ENCODE assay signal across 9 cellular contexts in the genomic region with DNA sequence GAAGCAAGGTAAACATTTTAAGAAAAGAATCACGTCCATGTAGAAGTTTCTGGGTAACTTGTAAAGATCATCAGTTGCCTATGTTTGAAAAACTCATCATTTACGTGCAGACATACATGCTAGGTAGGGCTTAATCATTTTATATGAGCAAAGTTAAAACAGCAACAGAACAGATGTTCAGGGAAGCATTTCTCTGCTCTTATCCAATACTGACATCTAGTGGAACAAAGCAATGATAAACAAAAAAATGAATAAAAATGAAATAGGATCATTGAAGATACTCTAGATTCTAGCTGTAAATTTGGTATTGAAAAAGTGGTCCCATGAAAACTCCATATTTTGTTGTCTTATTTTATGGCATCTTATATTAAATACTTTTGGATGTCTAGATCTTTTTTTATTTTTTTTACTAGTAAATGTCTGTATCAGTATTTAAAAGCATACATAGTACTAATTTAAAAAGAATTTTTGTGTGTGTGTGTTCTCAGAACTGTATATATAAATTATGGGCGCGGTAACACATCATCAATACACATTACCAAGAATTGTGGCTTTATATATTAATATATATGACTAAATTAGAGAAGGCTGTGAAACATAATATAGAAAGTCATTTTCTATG.
DNase-seq lines count a peak whose midpoint lies in the region; ATAC-seq, FAIRE-seq and TF ChIP-seq lines count a peak whose summit lies in the region.
"Had no signal": no experiment of that assay in that cellular context is flagged by ENCODE, and none has a peak within 500 bp of the region (broad histone marks: within the 10 kb centered on the region; RNA-seq: fewer than 3 reads in every experiment).

No MANE protein-coding gene starts in this region.

- no peaks in the 10 kb centered on the region for H3K27me3 ChIP-seq in GM12878 (replicated peaks in 1 of 2; ENCODE audit: control insufficient read depth in 2 of 2, insufficient read depth in 2 of 2, low read length in 1 of 2)
- no peaks in the 10 kb centered on the region for H3K27me3 ChIP-seq in lower lobe of right lung (ENCODE audit: low read depth)

- no peaks in the 10 kb centered on the region for H3K36me3 Mint-ChIP-seq in activated CD4-positive, alpha-beta T cell treated with anti-CD3 and anti-CD28 coated beads, Interleukin-2, amount 10 ng/mL, durations not matched to agents 7 days and 5 days (ENCODE audit: low read depth)

- DNase-seq in A172 (ENCODE audit: low spot score) (peak; percentile 45), NCI-H2107 (lab: John Stamatoyannopoulos, UW) (peak; percentile 10), GM12878 (ENCODE audit: low read depth, low spot score) (no peak), lower lobe of right lung (no peak), lower leg skin (ENCODE audit: low spot score in 2 of 2) (no peak)
- DNase-seq in activated CD4-positive, alpha-beta T cell treated with anti-CD3 and anti-CD28 coated beads, Interleukin-2, amount 10 ng/mL, durations not matched to agents 7 days and 5 days = no peak

- H3K4me1 Mint-ChIP-seq in activated CD4-positive, alpha-beta T cell treated with anti-CD3 and anti-CD28 coated beads, Interleukin-2, amount 10 ng/mL, durations not matched to agents 7 days and 5 days = no peaks in the 10 kb centered on the region

- no peak for TF ChIP-seq POLR2A in GM12878 (IDR thresholded peaks at IDR 0.05; ENCODE audit: low read depth, low read length)
- no peak for TF ChIP-seq POLR2A in lower leg skin (IDR thresholded peaks at IDR 0.05)

- H4K20me1 ChIP-seq in GM12878 (ENCODE audit: control insufficient read depth, insufficient read depth) = no peaks in the 10 kb centered on the region

- H3K4me3 ChIP-seq in GM12878 (no peak overlapping the region), lower lobe of right lung (no peak overlapping the region), lower leg skin (ENCODE audit: low read depth, poor library complexity, severe bottlenecking) (no peak overlapping the region)

- intact Hi-C loops in GM12878 (cut with micrococcal nuclease; ENCODE audit: unreplicated experiment) = no loop called here
- intact Hi-C loops in lower lobe of right lung (cut with DNase I) = no loop called here
- intact Hi-C loops in lower leg skin (cut with DNase I; ENCODE audit: low total_unique reads) = no loop called here

- no peaks in the 10 kb centered on the region for H3K79me2 ChIP-seq in GM12878 (ENCODE audit: control insufficient read depth, insufficient read depth, low read length)

- no TSS peak for BruUV-seq in GM12878 (replicated peaks; lab: Mats Ljungman, UMichigan)

- in situ Hi-C loops in GM12878 (cut with MboI) = no loop called here

- TF ChIP-seq EP300 in GM12878 (IDR thresholded peaks at IDR 0.05; ENCODE audit: borderline replicate concordance in 1 of 2, control insufficient read depth in 1 of 2, low read depth in 2 of 2, low read length in 2 of 2) = no peak

- H2AFZ ChIP-seq in GM12878 (ENCODE audit: control insufficient read depth, low read depth, low read length) = no peak overlapping the region

- TF ChIP-seq RAD21 in GM12878 (IDR thresholded peaks at IDR 0.05; ENCODE audit: insufficient read depth, low read depth, low read length) = peak; percentile 74

- TF ChIP-seq CTCF in GM12878 (IDR thresholded peaks at IDR 0.05 in 2 of 3, conservative IDR thresholded peaks at IDR 0.05 in 1 of 3; ENCODE audit: control insufficient read depth in 2 of 3, extremely low read depth in 1 of 3, insufficient read depth in 1 of 3, low read depth in 3 of 3, low read length in 3 of 3) = peak; percentile 40 to 63 (median 49); a peak in 4 of 6 replicates
- TF ChIP-seq CTCF in lower lobe of right lung (IDR thresholded peaks at IDR 0.05) = peak; percentile 53
- no peak for TF ChIP-seq CTCF in lower leg skin (IDR thresholded peaks at IDR 0.05)

- H3K36me3 ChIP-seq in GM12878 (ENCODE audit: control insufficient read depth in 2 of 2, insufficient read depth in 2 of 2, low read length in 1 of 2) (no peaks in the 10 kb centered on the region), lower lobe of right lung (no peaks in the 10 kb centered on the region)

- H3K27ac ChIP-seq in GM12878 (ENCODE audit: control insufficient read depth, insufficient read depth) = no peak overlapping the region
- H3K27ac ChIP-seq in lower lobe of right lung = no peak overlapping the region

- H3K4me2 ChIP-seq in GM12878 (ENCODE audit: control insufficient read depth, insufficient read depth) = no peak overlapping the region

- FAIRE-seq in GM12878 (lab: Jason Lieb, UNC) = no peak
- FAIRE-seq: GM18507 had no signal

- no peaks in the 10 kb centered on the region for H3K9me3 Mint-ChIP-seq in activated CD4-positive, alpha-beta T cell treated with anti-CD3 and anti-CD28 coated beads, Interleukin-2, amount 10 ng/mL, durations not matched to agents 7 days and 5 days

- H3K27me3 Mint-ChIP-seq in activated CD4-positive, alpha-beta T cell treated with anti-CD3 and anti-CD28 coated beads, Interleukin-2, amount 10 ng/mL, durations not matched to agents 7 days and 5 days = no peaks in the 10 kb centered on the region

- no peaks in the 10 kb centered on the region for H3K4me1 ChIP-seq in GM12878 (ENCODE audit: control insufficient read depth, insufficient read depth, low read length)
- no peaks in the 10 kb centered on the region for H3K4me1 ChIP-seq in lower lobe of right lung

- CTCF ChIA-PET in GM12878 (lab: Yijun Ruan, JAX) = interaction anchor here (0.8 to 1.4 kb wide), 3 partner anchors 9 to 17 kb away, joined by 3 read pairs; no protein-coding TSS in a partner anchor
- CTCF ChIA-PET in activated CD4-positive, alpha-beta T cell treated with anti-CD3 and anti-CD28 coated beads, Interleukin-2, amount 10 ng/mL, durations not matched to agents 7 days and 5 days (lab: Charles Lee) = no interaction called here

- SMC1A ChIA-PET in GM12878 (lab: Charles Lee; ENCODE audit: uncharacterized antibody, unreplicated experiment) = no interaction called here

- H3K9me3 ChIP-seq in GM12878 (replicated peaks; ENCODE audit: control insufficient read depth, insufficient read depth, low read length) = no peaks in the 10 kb centered on the region
- no peaks in the 10 kb centered on the region for H3K9me3 ChIP-seq in lower lobe of right lung

- ATAC-seq in GM18499 (IDR thresholded peaks at IDR 0.05; ENCODE audit: insufficient read depth, unreplicated experiment) (peak; percentile 41), GM12878 (peak; percentile 37; the same call in 2 of the 3 replicates), lower lobe of right lung (no peak), HG03571 (IDR thresholded peaks at IDR 0.05; ENCODE audit: unreplicated experiment) (no peak)

- H3K4me3 Mint-ChIP-seq in activated CD4-positive, alpha-beta T cell treated with anti-CD3 and anti-CD28 coated beads, Interleukin-2, amount 10 ng/mL, durations not matched to agents 7 days and 5 days = no peak overlapping the region

- H3K27ac Mint-ChIP-seq in activated CD4-positive, alpha-beta T cell treated with anti-CD3 and anti-CD28 coated beads, Interleukin-2, amount 10 ng/mL, durations not matched to agents 7 days and 5 days = no peak overlapping the region

- POLR2A ChIA-PET in GM12878 (lab: Charles Lee) = no interaction called here
- POLR2A ChIA-PET in activated CD4-positive, alpha-beta T cell treated with anti-CD3 and anti-CD28 coated beads, Interleukin-2, amount 10 ng/mL, durations not matched to agents 7 days and 5 days (lab: Charles Lee) = no interaction called here

- H3K9ac ChIP-seq in GM12878 (ENCODE audit: control insufficient read depth, insufficient read depth, low read length) = no peak overlapping the region

- RAD21 ChIA-PET in GM12878 (lab: Charles Lee; ENCODE audit: unreplicated experiment) = no interaction called here

- 11% methylated on average over 4 of the region's 4 CpGs for WGBS in GM12878 (ENCODE audit: insufficient coverage, insufficient replicate concordance, low lambda C conversion rate, missing lambda C conversion rate)
- WGBS in lower leg skin, 2 donors = 31 to 34% methylated on average over 4 of the region's 4 CpGs

TF ChIP-seq in GM12878, 131 proteins besides CTCF, POLR2A, EP300 and RAD21 (continues in another document):
- peak; percentile 28; the same call in 1 of the 2 replicates for TF ChIP-seq SMC3 (IDR thresholded peaks at IDR 0.05; ENCODE audit: borderline replicate concordance, low read length)
- TF ChIP-seq, protein P1, sequence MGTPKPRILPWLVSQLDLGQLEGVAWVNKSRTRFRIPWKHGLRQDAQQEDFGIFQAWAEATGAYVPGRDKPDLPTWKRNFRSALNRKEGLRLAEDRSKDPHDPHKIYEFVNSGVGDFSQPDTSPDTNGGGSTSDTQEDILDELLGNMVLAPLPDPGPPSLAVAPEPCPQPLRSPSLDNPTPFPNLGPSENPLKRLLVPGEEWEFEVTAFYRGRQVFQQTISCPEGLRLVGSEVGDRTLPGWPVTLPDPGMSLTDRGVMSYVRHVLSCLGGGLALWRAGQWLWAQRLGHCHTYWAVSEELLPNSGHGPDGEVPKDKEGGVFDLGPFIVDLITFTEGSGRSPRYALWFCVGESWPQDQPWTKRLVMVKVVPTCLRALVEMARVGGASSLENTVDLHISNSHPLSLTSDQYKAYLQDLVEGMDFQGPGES (IDR thresholded peaks at IDR 0.05) = no peak
- TF ChIP-seq, protein P2, sequence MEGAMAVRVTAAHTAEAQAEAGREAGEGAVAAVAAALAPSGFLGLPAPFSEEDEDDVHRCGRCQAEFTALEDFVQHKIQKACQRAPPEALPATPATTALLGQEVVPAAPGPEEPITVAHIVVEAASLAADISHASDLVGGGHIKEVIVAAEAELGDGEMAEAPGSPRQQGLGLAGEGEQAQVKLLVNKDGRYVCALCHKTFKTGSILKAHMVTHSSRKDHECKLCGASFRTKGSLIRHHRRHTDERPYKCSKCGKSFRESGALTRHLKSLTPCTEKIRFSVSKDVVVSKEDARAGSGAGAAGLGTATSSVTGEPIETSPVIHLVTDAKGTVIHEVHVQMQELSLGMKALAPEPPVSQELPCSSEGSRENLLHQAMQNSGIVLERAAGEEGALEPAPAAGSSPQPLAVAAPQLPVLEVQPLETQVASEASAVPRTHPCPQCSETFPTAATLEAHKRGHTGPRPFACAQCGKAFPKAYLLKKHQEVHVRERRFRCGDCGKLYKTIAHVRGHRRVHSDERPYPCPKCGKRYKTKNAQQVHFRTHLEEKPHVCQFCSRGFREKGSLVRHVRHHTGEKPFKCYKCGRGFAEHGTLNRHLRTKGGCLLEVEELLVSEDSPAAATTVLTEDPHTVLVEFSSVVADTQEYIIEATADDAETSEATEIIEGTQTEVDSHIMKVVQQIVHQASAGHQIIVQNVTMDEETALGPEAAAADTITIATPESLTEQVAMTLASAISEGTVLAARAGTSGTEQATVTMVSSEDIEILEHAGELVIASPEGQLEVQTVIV (IDR thresholded peaks at IDR 0.05; ENCODE audit: borderline replicate concordance, partially characterized antibody) = no peak
- no peak for TF ChIP-seq MXI1 (IDR thresholded peaks at IDR 0.05; ENCODE audit: low read depth, low read length)
- no peak for TF ChIP-seq PAX5 (IDR thresholded peaks at IDR 0.05; ENCODE audit: borderline replicate concordance, low read depth, low read length)

Comparison
In these comparisons a context has a peak if more than half of its experiments do, and no peak if none do; other contexts are left out.
1. DNase-seq: peak in A172 (single experiment) and NCI-H2107 (single experiment); none in GM12878 (single experiment), lower lobe of right lung (single experiment), activated CD4-positive, alpha-beta T cell treated with anti-CD3 and anti-CD28 coated beads, Interleukin-2, amount 10 ng/mL, durations not matched to agents 7 days and 5 days (single experiment) and lower leg skin (0 of 2).
2. ATAC-seq: peak in GM18499 (single experiment) and GM12878 (single experiment); none in lower lobe of right lung (0 of 2) and HG03571 (single experiment).
3. CTCF ChIP-seq: peak in GM12878 (3 of 3) and lower lobe of right lung (single experiment); none in lower leg skin (0 of 3).